Comparison of ENCODE assay signal across 8 cellular contexts in genomic region chr21:36150192-36150711, GRCh38. TPM values are rescaled to one million over a fixed set of nuclear protein-coding genes. Genes with fewer than 3 reads are reported as not detected.
A peak's percentile ranks its signal among the peaks of the same experiment; 100 is the strongest.
DNase-seq lines count a peak whose midpoint lies in the region; ATAC-seq and TF ChIP-seq lines count a peak whose summit lies in the region.

No MANE protein-coding gene starts in this region.

- CTCF ChIA-PET in SK-N-SH (lab: Yijun Ruan, JAX) = interaction anchor here (1.4 to 1.8 kb wide), 4 partner anchors 9 to 272 kb away, joined by 3 to 9 read pairs (median 4); no protein-coding TSS in a partner anchor

- TF ChIP-seq RAD21 in SK-N-SH (IDR thresholded peaks at IDR 0.05; ENCODE audit: low read length) = no peak

- H3K27ac Mint-ChIP-seq in GM23338 = no peak overlapping the region

- H3K9me3 Mint-ChIP-seq in GM23338 = no peaks in the 10 kb centered on the region

- DNase-seq in GF-D8 (lab: John Stamatoyannopoulos, UW) = peak; percentile 100
- no peak for DNase-seq in GM23338 (ENCODE audit: low spot score)
- DNase-seq in SK-N-SH = no peak
- DNase-seq in foreskin fibroblast = peak; percentile 51 to 77
- no peak for DNase-seq in NCI-H748 (lab: John Stamatoyannopoulos, UW; ENCODE audit: unreplicated experiment)
- no peak for DNase-seq in epidermal melanocyte (ENCODE audit: insufficient read length, low spot score)
- DNase-seq in ACHN = no peak

- no peaks in the 10 kb centered on the region for H3K36me3 Mint-ChIP-seq in GM23338 (ENCODE audit: low read depth)

- TF ChIP-seq CTCF in GM23338 (conservative IDR thresholded peaks at IDR 0.05; ENCODE audit: low read depth in 2 of 2) = no peak
- no peak for TF ChIP-seq CTCF in SK-N-SH (IDR thresholded peaks at IDR 0.05)
- no peak for TF ChIP-seq CTCF in foreskin fibroblast (IDR thresholded peaks at IDR 0.05; ENCODE audit: low read depth, low read length)

- H3K79me2 ChIP-seq in GM23338 (replicated peaks; ENCODE audit: insufficient read depth) (no peaks in the 10 kb centered on the region), SK-N-SH (ENCODE audit: insufficient read depth) (no peaks in the 10 kb centered on the region)

- no peak overlapping the region for H3K4me2 ChIP-seq in GM23338
- H3K4me2 ChIP-seq in SK-N-SH = no peak overlapping the region

- H2AFZ ChIP-seq in GM23338 = no peak overlapping the region
- H2AFZ ChIP-seq in SK-N-SH (ENCODE audit: low read depth) = peak overlapping the region; percentile 57

- ATAC-seq in GM23338 = peak; percentile 51

- H3K4me3 Mint-ChIP-seq in GM23338 = no peak overlapping the region

- H3K9me3 ChIP-seq in SK-N-SH (no peaks in the 10 kb centered on the region), skeletal muscle tissue (ENCODE audit: control insufficient read depth in 3 of 3, low read length in 3 of 3) (peaks cover 0 to 5% (median 0%) of the 10 kb centered on the region in 3 donors)

- 72% methylated on average over 3 of the region's 3 CpGs for WGBS in SK-N-SH (ENCODE audit: low lambda C conversion rate)

- H4K20me1 ChIP-seq in GM23338 (replicated peaks; ENCODE audit: insufficient read depth) (no peaks in the 10 kb centered on the region), SK-N-SH (ENCODE audit: insufficient read depth) (no peaks in the 10 kb centered on the region)

- H3K4me1 ChIP-seq in GM23338 (ENCODE audit: insufficient read depth) (peaks cover 3% of the 10 kb centered on the region), SK-N-SH (ENCODE audit: control insufficient read depth in 1 of 2, insufficient read depth in 2 of 2, low read depth in 1 of 2, low read length in 1 of 2) (peaks cover 0 to 7% of the 10 kb centered on the region in 2 experiments; a peak in 1 of 4 replicates), skeletal muscle tissue (ENCODE audit: control insufficient read depth in 3 of 3, insufficient read depth in 3 of 3, low read length in 3 of 3) (peaks cover 9 to 12% (median 11%) of the 10 kb centered on the region in 3 donors)

- no peak overlapping the region for H3K4me3 ChIP-seq in GM23338
- no peak overlapping the region for H3K4me3 ChIP-seq in SK-N-SH (ENCODE audit: low read depth in 2 of 2, low read length in 1 of 2)
- H3K4me3 ChIP-seq in foreskin fibroblast (ENCODE audit: low read depth in 1 of 2, low read length in 2 of 2) = no peak overlapping the region
- peak overlapping the region in 2 of 3 donors; percentile 17 to 38 for H3K4me3 ChIP-seq in skeletal muscle tissue (ENCODE audit: low read length in 3 of 3)

- peak overlapping the region; percentile 23; the same call in 1 of the 2 replicates for H3K27ac ChIP-seq in GM23338 (ENCODE audit: low read depth)
- H3K27ac ChIP-seq in SK-N-SH (ENCODE audit: low read depth in 2 of 2, low read length in 1 of 2) = no peak overlapping the region
- peak overlapping the region; percentile 68 for H3K27ac ChIP-seq in skeletal muscle tissue (ENCODE audit: low read depth, low read length)

- H3K9me2 ChIP-seq in GM23338 (ENCODE audit: insufficient read depth) = no peaks in the 10 kb centered on the region
- H3K9me2 ChIP-seq in SK-N-SH = no peaks in the 10 kb centered on the region

- H3K9ac ChIP-seq in SK-N-SH (no peak overlapping the region), skeletal muscle tissue (ENCODE audit: low read depth in 1 of 3, low read length in 3 of 3) (peak overlapping the region in 2 of 3 donors; percentile 17 to 43)

- H3F3A ChIP-seq in GM23338 (replicated peaks; ENCODE audit: low read depth) (peaks cover 3% of the 10 kb centered on the region), SK-N-SH (replicated peaks; ENCODE audit: insufficient read depth) (peaks cover 5% of the 10 kb centered on the region)

- H3K4me1 Mint-ChIP-seq in GM23338 = peaks cover 14% of the 10 kb centered on the region; the same call in 2 of the 3 replicates

- H3K27me3 ChIP-seq in GM23338 (ENCODE audit: insufficient read depth) = peaks cover 9% of the 10 kb centered on the region
- no peaks in the 10 kb centered on the region for H3K27me3 ChIP-seq in SK-N-SH (ENCODE audit: insufficient read depth)
- H3K27me3 ChIP-seq in skeletal muscle tissue (ENCODE audit: control insufficient read depth in 3 of 3, insufficient read depth in 3 of 3, low read length in 3 of 3) = no peaks in the 10 kb centered on the region

- in situ Hi-C loops in ACHN (cut with HindIII; ENCODE audit: low pct_ligation_motif_present, low pct_unique_long_range_greater_than_20kb, low sequenced_read_pairs) = no loop called here

- H3K36me3 ChIP-seq in GM23338 (ENCODE audit: insufficient read depth) (no peaks in the 10 kb centered on the region), SK-N-SH (replicated peaks in 1 of 2; ENCODE audit: control insufficient read depth in 1 of 2, insufficient read depth in 2 of 2, low read length in 1 of 2) (no peaks in the 10 kb centered on the region), skeletal muscle tissue (ENCODE audit: control insufficient read depth in 3 of 3, insufficient read depth in 3 of 3, low read length in 3 of 3) (peaks cover 0 to 2% (median 0%) of the 10 kb centered on the region in 3 donors)

- no peak for TF ChIP-seq EP300 in SK-N-SH (IDR thresholded peaks at IDR 0.05; ENCODE audit: borderline replicate concordance in 1 of 2, low read depth in 1 of 2, low read length in 1 of 2)

- POLR2A ChIA-PET in SK-N-SH (lab: Yijun Ruan, JAX) = no interaction called here

- H3K27me3 Mint-ChIP-seq in GM23338 (ENCODE audit: insufficient read depth, low read depth, poor library complexity) = peaks cover 4% of the 10 kb centered on the region

TF ChIP-seq in GM23338, 12 proteins besides CTCF, POLR2A, EP300 and RAD21:
- TF ChIP-seq JUNB (IDR thresholded peaks at IDR 0.05; ENCODE audit: unreplicated experiment) = no peak
TF ChIP-seq in GM23338: peak in this region for 0.

TF ChIP-seq in SK-N-SH, 30 proteins besides CTCF, POLR2A, EP300 and RAD21 (continues in another document):
- no peak for TF ChIP-seq PBX3 (IDR thresholded peaks at IDR 0.05)
- TF ChIP-seq GABPA (IDR thresholded peaks at IDR 0.05; ENCODE audit: low read depth) = no peak
- TF ChIP-seq FOSL2 (IDR thresholded peaks at IDR 0.05; ENCODE audit: borderline replicate concordance, low read depth) = no peak
- TF ChIP-seq TAF1 (IDR thresholded peaks at IDR 0.05; ENCODE audit: borderline replicate concordance, low read depth, low read length) = no peak
- TF ChIP-seq USF2 (IDR thresholded peaks at IDR 0.05; ENCODE audit: borderline replicate concordance, low read depth, low read length) = no peak
- no peak for TF ChIP-seq CHD2 (IDR thresholded peaks at IDR 0.05; ENCODE audit: low read length, partially characterized antibody)
- TF ChIP-seq ZBTB33 (IDR thresholded peaks at IDR 0.05; ENCODE audit: borderline replicate concordance, low read depth) = no peak
- no peak for TF ChIP-seq IRF3 (IDR thresholded peaks at IDR 0.05; ENCODE audit: low read depth, low read length)
- no peak for TF ChIP-seq SMC3 (IDR thresholded peaks at IDR 0.05; ENCODE audit: low read depth, low read length)

RNA-seq across cellular contexts. Expression of gene DOP1B, which starts 6.4 kb away (rescaled TPM):
- 9.9 and 18.0 TPM in 2 replicates for total RNA-seq in GM23338 (2014; rRNA removed; shearing (Covaris generic))
- polyA plus RNA-seq in GM23338 (2016; fragmentation: Nextera tagmentation; extraction: Ambion mirVana) (2.8 and 4.9 TPM in 2 replicates), SK-N-SH (2012; rRNA removed) (4.3 and 4.9 TPM in 2 replicates)
- polyA plus RNA-seq in SK-N-SH (2012; cell fraction: cytosol; rRNA removed) = 3.7 and 4.8 TPM in 2 replicates
- 7.5 and 8.2 TPM in 2 replicates for polyA plus RNA-seq in SK-N-SH (2012; cell fraction: nucleus; rRNA removed)
- 6.8 TPM for total RNA-seq in skeletal muscle tissue

RNA-seq across cellular contexts. Expression of gene CBR3, which starts 15.4 kb away (rescaled TPM):
- 4.0 and 4.6 TPM in 2 replicates for total RNA-seq in GM23338 (2014; rRNA removed; shearing (Covaris generic))
- 8.2 and 8.7 TPM in 2 replicates for polyA plus RNA-seq in GM23338 (2016; fragmentation: Nextera tagmentation; extraction: Ambion mirVana)
- 5.7 and 6.7 TPM in 2 replicates for polyA plus RNA-seq in SK-N-SH (2012; rRNA removed)
- polyA plus RNA-seq in SK-N-SH (2012; cell fraction: cytosol; rRNA removed) = 7.7 and 8.4 TPM in 2 replicates
- polyA plus RNA-seq in SK-N-SH (2012; cell fraction: nucleus; rRNA removed) = 3.3 and 4.7 TPM in 2 replicates
- total RNA-seq in skeletal muscle tissue = 1.6 TPM

Comparison
In these comparisons a context has a peak if more than half of its experiments do, and no peak if none do; other contexts are left out.
1. DNase-seq: peak in GF-D8 (single experiment) and foreskin fibroblast (2 of 2); none in GM23338 (single experiment), SK-N-SH (single experiment), NCI-H748 (single experiment), epidermal melanocyte (single experiment) and ACHN (single experiment).
2. H3K27ac ChIP-seq: peak in GM23338 (single experiment) and skeletal muscle tissue (single experiment); none in SK-N-SH (0 of 2).
3. H3K4me3 ChIP-seq: peak in skeletal muscle tissue (2 of 3); none in GM23338 (single experiment), SK-N-SH (0 of 2) and foreskin fibroblast (0 of 2).